ENCODE assay signal across 8 cellular contexts in the genomic region with DNA sequence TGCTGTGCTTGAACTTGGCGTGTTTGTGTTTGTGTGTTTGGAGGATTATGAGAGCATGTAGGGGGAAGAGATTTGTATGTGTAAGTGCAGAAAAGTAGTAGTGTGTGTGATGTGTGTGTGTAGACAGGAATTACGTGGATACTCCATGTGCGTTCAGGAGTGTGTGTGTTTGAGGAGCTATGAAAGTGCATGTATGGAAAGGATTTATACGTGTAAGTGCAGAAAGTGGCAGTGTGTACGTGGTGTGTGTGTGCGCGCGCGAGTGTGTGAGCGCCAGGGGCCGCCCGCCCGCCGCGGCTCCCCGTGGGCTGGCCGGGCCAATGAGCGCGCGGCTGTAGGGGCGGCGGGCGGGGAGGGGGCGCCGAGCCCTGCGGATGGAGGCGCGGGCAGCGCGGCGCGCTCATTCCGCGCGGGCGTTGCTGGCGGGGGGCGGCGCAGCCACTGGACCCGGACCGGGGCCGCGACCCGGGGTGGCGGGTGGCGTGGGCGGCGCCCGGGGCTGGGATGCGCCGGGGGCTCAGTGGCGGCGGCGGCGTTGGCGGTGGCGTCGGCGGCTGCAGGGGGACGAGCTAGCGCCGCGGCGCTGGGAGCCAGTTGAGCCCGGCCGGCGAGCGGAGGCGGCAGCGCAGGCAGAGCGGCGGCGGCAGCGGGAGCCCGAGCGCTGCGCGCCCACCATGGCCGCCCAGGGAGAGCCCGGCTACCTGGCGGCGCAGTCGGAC. TPM values are rescaled to one million over a fixed set of nuclear protein-coding genes. Genes with fewer than 3 reads are reported as not detected.
DNase-seq lines count a peak whose midpoint lies in the region; TF ChIP-seq lines count a peak whose summit lies in the region.

A gene with protein sequence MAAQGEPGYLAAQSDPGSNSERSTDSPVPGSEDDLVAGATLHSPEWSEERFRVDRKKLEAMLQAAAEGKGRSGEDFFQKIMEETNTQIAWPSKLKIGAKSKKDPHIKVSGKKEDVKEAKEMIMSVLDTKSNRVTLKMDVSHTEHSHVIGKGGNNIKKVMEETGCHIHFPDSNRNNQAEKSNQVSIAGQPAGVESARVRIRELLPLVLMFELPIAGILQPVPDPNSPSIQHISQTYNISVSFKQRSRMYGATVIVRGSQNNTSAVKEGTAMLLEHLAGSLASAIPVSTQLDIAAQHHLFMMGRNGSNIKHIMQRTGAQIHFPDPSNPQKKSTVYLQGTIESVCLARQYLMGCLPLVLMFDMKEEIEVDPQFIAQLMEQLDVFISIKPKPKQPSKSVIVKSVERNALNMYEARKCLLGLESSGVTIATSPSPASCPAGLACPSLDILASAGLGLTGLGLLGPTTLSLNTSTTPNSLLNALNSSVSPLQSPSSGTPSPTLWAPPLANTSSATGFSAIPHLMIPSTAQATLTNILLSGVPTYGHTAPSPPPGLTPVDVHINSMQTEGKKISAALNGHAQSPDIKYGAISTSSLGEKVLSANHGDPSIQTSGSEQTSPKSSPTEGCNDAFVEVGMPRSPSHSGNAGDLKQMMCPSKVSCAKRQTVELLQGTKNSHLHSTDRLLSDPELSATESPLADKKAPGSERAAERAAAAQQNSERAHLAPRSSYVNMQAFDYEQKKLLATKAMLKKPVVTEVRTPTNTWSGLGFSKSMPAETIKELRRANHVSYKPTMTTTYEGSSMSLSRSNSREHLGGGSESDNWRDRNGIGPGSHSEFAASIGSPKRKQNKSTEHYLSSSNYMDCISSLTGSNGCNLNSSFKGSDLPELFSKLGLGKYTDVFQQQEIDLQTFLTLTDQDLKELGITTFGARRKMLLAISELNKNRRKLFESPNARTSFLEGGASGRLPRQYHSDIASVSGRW (plus strand): TSS at position 403 of the 719 bp plus-strand sequence. CDS start 272 bp downstream, at position 675.

- H3K4me2 ChIP-seq in OCI-LY7 (ENCODE audit: low read length), result no peak within 1 kb of the TSS

- peak within 1 kb of the TSS; percentile 62 for H3K4me3 Mint-ChIP-seq in activated CD4-positive, alpha-beta T cell treated with anti-CD3 and anti-CD28 coated beads, Interleukin-2, amount 10 ng/mL, durations not matched to agents 7 days and 5 days

- DNase-seq in activated CD4-positive, alpha-beta T cell treated with anti-CD3 and anti-CD28 coated beads, Interleukin-2, amount 10 ng/mL, durations not matched to agents 7 days and 5 days, result no peak
- no peak for DNase-seq in activated CD4-positive, alpha-beta T cell treated with anti-CD3 and anti-CD28 coated beads for 4 hours
- peak; percentile 1 to 54 for DNase-seq in NCI-H1930 (lab: John Stamatoyannopoulos, UW)
- peak; percentile 63 for DNase-seq in astrocyte of the spinal cord (ENCODE audit: low read depth, low spot score)
- peak in 30 of 51 donors; percentile 3 to 67 (median 26) for DNase-seq in hypothalamus (lab: John Stamatoyannopoulos, UW)
- DNase-seq in posterior vena cava (ENCODE audit: low spot score), result peak; percentile 82
- no peak for DNase-seq in cerebellum (ENCODE audit: low spot score)
- DNase-seq in OCI-LY7 (ENCODE audit: low spot score), result no peak

- H3K9me3 Mint-ChIP-seq in activated CD4-positive, alpha-beta T cell treated with anti-CD3 and anti-CD28 coated beads, Interleukin-2, amount 10 ng/mL, durations not matched to agents 7 days and 5 days, result no peaks in the 10 kb centered on the region

- CTCF ChIA-PET in activated CD4-positive, alpha-beta T cell treated with anti-CD3 and anti-CD28 coated beads, Interleukin-2, amount 10 ng/mL, durations not matched to agents 7 days and 5 days (lab: Charles Lee), result interaction anchor here (0.6 kb wide), 1 partner anchor 70 kb away, joined by 3 read pairs; no protein-coding TSS in a partner anchor
- CTCF ChIA-PET in OCI-LY7 (lab: Charles Lee; ENCODE audit: unreplicated experiment), result no interaction called here

- no peaks in the 10 kb centered on the region for H3K9me3 ChIP-seq in OCI-LY7 (ENCODE audit: low read length)

- no peaks in the 10 kb centered on the region for H3K9me2 ChIP-seq in OCI-LY7 (ENCODE audit: insufficient read depth, low read length)

- peaks cover 7% of the 10 kb centered on the region for H3K4me1 Mint-ChIP-seq in activated CD4-positive, alpha-beta T cell treated with anti-CD3 and anti-CD28 coated beads, Interleukin-2, amount 10 ng/mL, durations not matched to agents 7 days and 5 days

- intact Hi-C loops in posterior vena cava (cut with DNase I) (no loop called here), OCI-LY7 (cut with micrococcal nuclease; ENCODE audit: unreplicated experiment) (no loop called here)

- H3K4me3 ChIP-seq in astrocyte of the spinal cord (ENCODE audit: low read depth, low read length) (peak within 1 kb of the TSS; percentile 75), OCI-LY7 (ENCODE audit: low read depth, low read length, poor library complexity, severe bottlenecking) (no peak within 1 kb of the TSS)

- H3K27ac ChIP-seq in OCI-LY7 (ENCODE audit: low read depth, low read length, poor library complexity, severe bottlenecking), result no peak within 1 kb of the TSS

- H3K4me1 ChIP-seq in OCI-LY7 (ENCODE audit: insufficient read depth, low read length, poor library complexity, severe bottlenecking), result no peaks in the 10 kb centered on the region

- no peak for TF ChIP-seq CTCF in astrocyte of the spinal cord (IDR thresholded peaks at IDR 0.05; ENCODE audit: low read depth, low read length)
- no peak for TF ChIP-seq CTCF in OCI-LY7 (conservative IDR thresholded peaks at IDR 0.05; ENCODE audit: low read length)

- no peaks in the 10 kb centered on the region for H4K20me1 ChIP-seq in OCI-LY7 (ENCODE audit: insufficient read depth, low read length)

- H2AFZ ChIP-seq in OCI-LY7 (ENCODE audit: low read length), result no peak within 1 kb of the TSS

- H3K27ac Mint-ChIP-seq in activated CD4-positive, alpha-beta T cell treated with anti-CD3 and anti-CD28 coated beads, Interleukin-2, amount 10 ng/mL, durations not matched to agents 7 days and 5 days, result no peak within 1 kb of the TSS

- in situ Hi-C loops in astrocyte of the spinal cord (cut with HindIII; ENCODE audit: low sequenced_read_pairs), result no loop called here

- H3K36me3 Mint-ChIP-seq in activated CD4-positive, alpha-beta T cell treated with anti-CD3 and anti-CD28 coated beads, Interleukin-2, amount 10 ng/mL, durations not matched to agents 7 days and 5 days (ENCODE audit: low read depth), result no peaks in the 10 kb centered on the region

- no peaks in the 10 kb centered on the region for H3K79me2 ChIP-seq in OCI-LY7 (ENCODE audit: insufficient read depth, low read depth, low read length)

- no peaks in the 10 kb centered on the region for H3K36me3 ChIP-seq in OCI-LY7 (ENCODE audit: insufficient read depth, low read length)

- POLR2A ChIA-PET in activated CD4-positive, alpha-beta T cell treated with anti-CD3 and anti-CD28 coated beads, Interleukin-2, amount 10 ng/mL, durations not matched to agents 7 days and 5 days (lab: Charles Lee), result no interaction called here
- POLR2A ChIA-PET in OCI-LY7 (lab: Charles Lee), result no interaction called here

- H3K27me3 Mint-ChIP-seq in activated CD4-positive, alpha-beta T cell treated with anti-CD3 and anti-CD28 coated beads, Interleukin-2, amount 10 ng/mL, durations not matched to agents 7 days and 5 days, result peaks cover 33% of the 10 kb centered on the region

- no TSS peak for BruUV-seq in OCI-LY7 (replicated peaks; lab: Mats Ljungman, UMichigan)

RNA-seq across cellular contexts. Expression of the gene that starts here (rescaled TPM):
- not detected for total RNA-seq in activated CD4-positive, alpha-beta T cell treated with anti-CD3 and anti-CD28 coated beads, Interleukin-2, amount 10 ng/mL, durations not matched to agents 7 days and 5 days
- 10 to 100 TPM; 28.5 to 46.5 TPM for total RNA-seq in posterior vena cava
- total RNA-seq in cerebellum, result 6.4 TPM
- not detected in 2 replicates for total RNA-seq in OCI-LY7 (2014; rRNA removed; shearing (Covaris generic))
- not detected in 2 replicates for total RNA-seq in OCI-LY7 (2022)

Comparison
In these comparisons a context has a peak if more than half of its experiments do, and no peak if none do; other contexts are left out.
1. DNase-seq: peak in NCI-H1930 (2 of 2), astrocyte of the spinal cord (single experiment), hypothalamus (30 of 51) and posterior vena cava (single experiment); none in activated CD4-positive, alpha-beta T cell treated with anti-CD3 and anti-CD28 coated beads, Interleukin-2, amount 10 ng/mL, durations not matched to agents 7 days and 5 days (single experiment), activated CD4-positive, alpha-beta T cell treated with anti-CD3 and anti-CD28 coated beads for 4 hours (0 of 2), cerebellum (single experiment) and OCI-LY7 (single experiment).